Comparison of ENCODE assay signal across 16 cellular contexts in the genomic region with DNA sequence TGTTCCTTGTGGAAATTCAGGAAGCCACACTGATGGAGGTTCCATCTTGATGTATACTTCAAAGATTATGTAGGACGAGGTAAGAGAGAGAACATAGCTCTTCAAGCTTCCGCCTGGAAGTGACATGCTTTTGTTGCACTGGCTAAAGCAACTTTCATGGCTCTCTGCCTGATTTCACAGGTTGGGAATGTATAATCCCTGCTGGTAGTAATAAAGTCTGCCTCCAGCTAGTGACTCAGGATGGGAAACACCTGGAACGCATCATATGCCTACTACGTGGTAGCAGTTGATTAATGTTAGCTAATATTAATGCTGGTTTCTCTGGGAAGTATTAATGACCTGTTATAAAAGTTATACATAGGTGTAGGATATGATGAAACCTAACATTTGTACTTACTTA.
DNase-seq lines count a peak whose midpoint lies in the region; ATAC-seq, FAIRE-seq and TF ChIP-seq lines count a peak whose summit lies in the region.
"Had no signal": no experiment of that assay in that cellular context is flagged by ENCODE, and none has a peak within 500 bp of the region (broad histone marks: within the 10 kb centered on the region; RNA-seq: fewer than 3 reads in every experiment).

No MANE protein-coding gene starts in this region.

- H3K27ac ChIP-seq in A549 = no peak overlapping the region
- H3K27ac ChIP-seq in body of pancreas = peak overlapping the region in 2 of 4 donors; percentile 15 to 46
- no peak overlapping the region for H3K27ac ChIP-seq in hepatocyte
- no peak overlapping the region for H3K27ac ChIP-seq in adrenal gland
- H3K27ac ChIP-seq: brain microvascular endothelial cell, HL-60 had no signal

- H3K4me2 ChIP-seq in A549 = 0 out of 3 replicates have a peak overlapping the region, but pooled peaks have one; percentile 8
- H3K4me2 ChIP-seq in hepatocyte = no peak overlapping the region
- H3K4me2 ChIP-seq: GM23338 had no signal

- no peak for TF ChIP-seq RAD21 in A549 (conservative IDR thresholded peaks at IDR 0.05 in 1 of 2, IDR thresholded peaks at IDR 0.05 in 1 of 2)

- no peaks in the 10 kb centered on the region for H3K9me3 Mint-ChIP-seq in nephron progenitor cell
- H3K9me3 Mint-ChIP-seq: effector memory CD8-positive, alpha-beta T cell; GM23338; mesothelial cell of epicardium had no signal

- intact Hi-C loops in body of pancreas (cut with DNase I) (no loop called here), adrenal gland (cut with DNase I) (no loop called here)

- peaks cover 5% of the 10 kb centered on the region for H3K27me3 Mint-ChIP-seq in nephron progenitor cell (ENCODE audit: low read depth, poor library complexity)
- H3K27me3 Mint-ChIP-seq: effector memory CD8-positive, alpha-beta T cell had no signal

- H4K20me1 ChIP-seq in hepatocyte (ENCODE audit: insufficient read depth, poor library complexity, severe bottlenecking) = no peaks in the 10 kb centered on the region

- H3K4me1 Mint-ChIP-seq in nephron progenitor cell = peaks cover 4% of the 10 kb centered on the region
- H3K4me1 Mint-ChIP-seq: mesothelial cell of epicardium had no signal

- peaks cover 10% of the 10 kb centered on the region for H3K36me3 Mint-ChIP-seq in nephron progenitor cell (ENCODE audit: low read depth)
- H3K36me3 Mint-ChIP-seq: mesothelial cell of epicardium had no signal

- no peak for TF ChIP-seq EP300 in A549 (IDR thresholded peaks at IDR 0.05)

- no peaks in the 10 kb centered on the region for H3K9me2 ChIP-seq in hepatocyte (replicated peaks; ENCODE audit: insufficient read depth)

- no peak overlapping the region for H2AFZ ChIP-seq in hepatocyte
- H2AFZ ChIP-seq: GM23338 had no signal

- H3K27me3 ChIP-seq in body of pancreas (no peaks in the 10 kb centered on the region), hepatocyte (no peaks in the 10 kb centered on the region), adrenal gland (no peaks in the 10 kb centered on the region)
- H3K27me3 ChIP-seq: brain microvascular endothelial cell had no signal

- no peaks in the 10 kb centered on the region for H3K79me2 ChIP-seq in hepatocyte

- no peak for TF ChIP-seq POLR2A in A549 (IDR thresholded peaks at IDR 0.05; ENCODE audit: low read length)
- peak in 1 of 3 donors; percentile 10 for TF ChIP-seq POLR2A in body of pancreas (IDR thresholded peaks at IDR 0.05)
- no peak for TF ChIP-seq POLR2A in erythroblast (IDR thresholded peaks at IDR 0.05; ENCODE audit: low read length)
- TF ChIP-seq POLR2A in adrenal gland (IDR thresholded peaks at IDR 0.05) = no peak

- H3K9me3 ChIP-seq in A549 = no peaks in the 10 kb centered on the region
- H3K9me3 ChIP-seq in body of pancreas = no peaks in the 10 kb centered on the region
- H3K9me3 ChIP-seq in hepatocyte (ENCODE audit: low read depth) = no peaks in the 10 kb centered on the region
- no peaks in the 10 kb centered on the region for H3K9me3 ChIP-seq in adrenal gland (replicated peaks in 1 of 3)

- CTCF ChIA-PET in A549 (lab: Yijun Ruan, JAX) = interaction anchor here (1.3 kb wide), 1 partner anchor 14 kb away, joined by 4 read pairs; no protein-coding TSS in a partner anchor

- H3K27ac Mint-ChIP-seq in nephron progenitor cell = no peak overlapping the region
- H3K27ac Mint-ChIP-seq: effector memory CD8-positive, alpha-beta T cell; GM23338; mesothelial cell of epicardium had no signal

- H3K4me3 ChIP-seq in A549 (no peak overlapping the region), HFF-Myc (replicated peaks; ENCODE audit: low read depth, low read length) (no peak overlapping the region), body of pancreas (no peak overlapping the region), hepatocyte (no peak overlapping the region), adrenal gland (no peak overlapping the region)
- H3K4me3 ChIP-seq: GM23338 had no signal

- DNase-seq in A549 (ENCODE audit: low read depth in 1 of 2, low spot score in 1 of 2) (peak; percentile 39 to 61), HFF-Myc (ENCODE audit: extremely low read depth, low read depth) (peak; percentile 94), body of pancreas (peak in 3 of 4 donors; percentile 35 to 55 (median 36)), hepatocyte (ENCODE audit: low spot score) (peak; percentile 36), erythroblast (lab: John Stamatoyannopoulos, UW) (no peak), nephron progenitor cell (no peak), adrenal gland (no peak), SIG-M5 (lab: John Stamatoyannopoulos, UW) (no peak)
- DNase-seq: AML-193; brain microvascular endothelial cell; effector memory CD8-positive, alpha-beta T cell; NCI-H2081 treated with DMSO at 0.1 percent for 48 hours; OCI-M1 had no signal

- peaks cover 18% of the 10 kb centered on the region for H3K4me1 ChIP-seq in A549
- H3K4me1 ChIP-seq in body of pancreas = peaks cover 12% of the 10 kb centered on the region
- no peaks in the 10 kb centered on the region for H3K4me1 ChIP-seq in hepatocyte (ENCODE audit: insufficient read depth)
- peaks cover 0 to 6% of the 10 kb centered on the region in 2 donors for H3K4me1 ChIP-seq in adrenal gland (replicated peaks in 1 of 2)

- FAIRE-seq in A549 (lab: Jason Lieb, UNC) = peak; percentile 88

- 38% methylated on average over 4 of the region's 4 CpGs for WGBS in A549 (ENCODE audit: missing lambda C conversion rate)
- WGBS in body of pancreas, 2 donors = 28 to 40% methylated on average over 4 of the region's 4 CpGs
- 60% methylated on average over 4 of the region's 4 CpGs for WGBS in hepatocyte (ENCODE audit: low lambda C conversion rate, missing lambda C conversion rate)
- 71 to 82% (median 80%) methylated on average over 4 of the region's 4 CpGs for WGBS in adrenal gland, 4 donors

- no peak overlapping the region for H3K4me3 Mint-ChIP-seq in nephron progenitor cell
- H3K4me3 Mint-ChIP-seq: effector memory CD8-positive, alpha-beta T cell; GM23338; mesothelial cell of epicardium had no signal

- TF ChIP-seq CTCF in A549 (IDR thresholded peaks at IDR 0.05) (no peak), HFF-Myc (IDR thresholded peaks at IDR 0.05; ENCODE audit: low read depth, low read length, missing control alignments) (no peak), body of pancreas (IDR thresholded peaks at IDR 0.05) (peak in 1 of 7 experiments; percentile 12), hepatocyte (IDR thresholded peaks at IDR 0.05; ENCODE audit: poor library complexity) (no peak), nephron progenitor cell (IDR thresholded peaks at IDR 0.05) (no peak), adrenal gland (IDR thresholded peaks at IDR 0.05) (no peak)

- ATAC-seq in A549 (peak; percentile 56 to 70; a peak in 5 of 6 replicates), body of pancreas (peak; percentile 71)
- ATAC-seq: effector memory CD8-positive, alpha-beta T cell; GM23338 had no signal

- POLR2A ChIA-PET in A549 (lab: Yijun Ruan, JAX) = no interaction called here

- H3K36me3 ChIP-seq in body of pancreas (replicated peaks in 1 of 2; ENCODE audit: insufficient read depth in 1 of 2, low read depth in 2 of 2) (no peaks in the 10 kb centered on the region), hepatocyte (replicated peaks; ENCODE audit: insufficient read depth, low read depth) (no peaks in the 10 kb centered on the region), adrenal gland (replicated peaks in 1 of 2) (no peaks in the 10 kb centered on the region)
- H3K36me3 ChIP-seq: brain microvascular endothelial cell had no signal

TF ChIP-seq in A549, 52 proteins besides CTCF, POLR2A, EP300 and RAD21:
- TF ChIP-seq MAFK (IDR thresholded peaks at IDR 0.05; ENCODE audit: partially characterized antibody) = no peak
- TF ChIP-seq FOSL2 (IDR thresholded peaks at IDR 0.05) = no peak
- peak; percentile 61 for TF ChIP-seq FOSL2 (CRISPR knock-in tag; IDR thresholded peaks at IDR 0.05)

Comparison
In these comparisons a context has a peak if more than half of its experiments do, and no peak if none do; other contexts are left out.
1. DNase-seq: peak in A549 (2 of 2), HFF-Myc (single experiment), body of pancreas (3 of 4) and hepatocyte (single experiment); none in erythroblast (0 of 2), nephron progenitor cell (single experiment), adrenal gland (0 of 7) and SIG-M5 (single experiment).